In the genomic region with DNA sequence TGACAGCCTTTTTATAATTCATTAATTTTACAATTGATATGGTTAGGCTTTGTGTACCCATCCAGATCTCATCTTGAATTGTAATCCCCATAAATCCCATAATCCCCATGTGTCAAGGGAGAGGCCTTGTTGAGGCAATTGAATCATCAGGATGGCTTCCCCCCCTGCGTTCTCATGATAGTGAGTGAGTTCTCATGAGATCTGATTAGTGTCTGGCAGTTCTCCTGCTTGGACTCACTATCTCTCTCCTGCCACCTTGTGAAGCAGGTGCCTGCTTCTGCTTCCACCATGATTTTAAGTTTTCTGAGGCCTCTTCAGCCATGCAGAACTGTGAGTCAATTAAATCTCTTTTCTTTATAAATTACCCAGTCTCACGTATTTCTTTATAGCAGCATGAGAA, we compare ENCODE assay signal across 28 cellular contexts.
"Had no signal": no experiment of that assay in that cellular context is flagged by ENCODE, and none has a peak within 500 bp of the region (broad histone marks: within the 10 kb centered on the region; RNA-seq: fewer than 3 reads in every experiment).

No MANE protein-coding gene starts in this region.

- ATAC-seq: activated T-helper 17 cell treated with anti-CD3 and anti-CD28 coated beads, Interleukin-2, amount 50 U/mL, for 72 hours; K562; SK-N-SH treated with all-trans-retinoic acid at 6 μM for 48 hours had no signal

- DNase-seq: activated B cell treated with CpG ODN at 0.5 μM for 24 hours; activated CD4-positive, alpha-beta memory T cell treated with anti-CD3 and anti-CD28 coated beads, Interleukin-2, amount 10 ng/mL, durations not matched to agents 7 days and 5 days; activated CD4-positive, alpha-beta T cell treated with anti-CD3 and anti-CD28 coated beads for 1 hour; activated CD4-positive, alpha-beta T cell treated with anti-CD3 and anti-CD28 coated beads, Interleukin-2, amount 10 ng/mL, durations not matched to agents 7 days and 5 days; activated gamma-delta T cell; activated naive CD4-positive, alpha-beta T cell treated with anti-CD3 and anti-CD28 coated beads for 36 hours; activated T-cell treated with anti-CD3 and anti-CD28 coated beads for 4 hours; activated T-cell treated with anti-CD3 and anti-CD28 coated beads, Interleukin-2, amount 50 U/mL, for 48 hours; aorta; caudate nucleus; Karpas-422; MM.1S; NCI-H1105; NCI-H1436; NCI-H1694 treated with DMSO at 0.1 percent for 48 hours; NCI-H2029 treated with DMSO at 0.1 percent for 48 hours; NCI-H510A treated with DMSO at 0.1 percent for 48 hours; NCI-H748 treated with DMSO at 0.1 percent for 48 hours; Peyer's patch; Right ventricle myocardium superior had no signal

- H3K27me3 ChIP-seq: breast epithelium, Peyer's patch, SJCRH30 had no signal

- H3K4me1 ChIP-seq: breast epithelium, Peyer's patch, SJCRH30 had no signal

- H3K36me3 ChIP-seq: breast epithelium, Peyer's patch, SJCRH30 had no signal

- H3K9me3 Mint-ChIP-seq: activated B cell treated with CpG ODN at 0.5 μM for 24 hours; activated CD4-positive, alpha-beta memory T cell treated with anti-CD3 and anti-CD28 coated beads, Interleukin-2, amount 10 ng/mL, durations not matched to agents 7 days and 5 days; activated CD4-positive, alpha-beta T cell treated with anti-CD3 and anti-CD28 coated beads, Interleukin-2, amount 10 ng/mL, durations not matched to agents 7 days and 5 days; activated naive CD4-positive, alpha-beta T cell treated with anti-CD3 and anti-CD28 coated beads for 36 hours; T-helper 1 cell treated with Interleukin-12 subunit alpha and Interleukin-12 subunit beta and Interleukin-4 antibody, amounts not matched to agents 30 μg/mL and 1 μg/mL, for 36 hours had no signal

- H3K27ac ChIP-seq: breast epithelium, Peyer's patch, RWPE1, SJCRH30 had no signal

- H3K4me3 Mint-ChIP-seq: activated B cell treated with CpG ODN at 0.5 μM for 24 hours; activated CD4-positive, alpha-beta memory T cell treated with anti-CD3 and anti-CD28 coated beads, Interleukin-2, amount 10 ng/mL, durations not matched to agents 7 days and 5 days; activated CD4-positive, alpha-beta T cell treated with anti-CD3 and anti-CD28 coated beads, Interleukin-2, amount 10 ng/mL, durations not matched to agents 7 days and 5 days; activated naive CD4-positive, alpha-beta T cell treated with anti-CD3 and anti-CD28 coated beads for 36 hours; activated naive CD8-positive, alpha-beta T cell; activated T-helper 17 cell treated with anti-CD3 and anti-CD28 coated beads, Interleukin-2, amount 50 U/mL, for 72 hours; T-helper 1 cell treated with Interleukin-12 subunit alpha and Interleukin-12 subunit beta and Interleukin-4 antibody, amounts not matched to agents 30 μg/mL and 1 μg/mL, for 36 hours had no signal

- H3K4me3 ChIP-seq: breast epithelium, K562, Peyer's patch, SJCRH30 had no signal

- H3K9me3 ChIP-seq: breast epithelium, Peyer's patch, SJCRH30 had no signal

- H3K27me3 Mint-ChIP-seq: activated B cell treated with CpG ODN at 0.5 μM for 24 hours; activated CD4-positive, alpha-beta memory T cell treated with anti-CD3 and anti-CD28 coated beads, Interleukin-2, amount 10 ng/mL, durations not matched to agents 7 days and 5 days; activated CD4-positive, alpha-beta T cell treated with anti-CD3 and anti-CD28 coated beads, Interleukin-2, amount 10 ng/mL, durations not matched to agents 7 days and 5 days; activated naive CD8-positive, alpha-beta T cell; activated T-helper 17 cell treated with anti-CD3 and anti-CD28 coated beads, Interleukin-2, amount 50 U/mL, for 72 hours had no signal

- H3K27ac Mint-ChIP-seq: activated B cell treated with CpG ODN at 0.5 μM for 24 hours; activated CD4-positive, alpha-beta memory T cell treated with anti-CD3 and anti-CD28 coated beads, Interleukin-2, amount 10 ng/mL, durations not matched to agents 7 days and 5 days; activated CD4-positive, alpha-beta T cell treated with anti-CD3 and anti-CD28 coated beads, Interleukin-2, amount 10 ng/mL, durations not matched to agents 7 days and 5 days; activated naive CD4-positive, alpha-beta T cell treated with anti-CD3 and anti-CD28 coated beads for 36 hours; activated naive CD8-positive, alpha-beta T cell; activated T-helper 17 cell treated with anti-CD3 and anti-CD28 coated beads, Interleukin-2, amount 50 U/mL, for 72 hours; T-helper 1 cell treated with Interleukin-12 subunit alpha and Interleukin-12 subunit beta and Interleukin-4 antibody, amounts not matched to agents 30 μg/mL and 1 μg/mL, for 36 hours had no signal

- H3K4me1 Mint-ChIP-seq: activated B cell treated with CpG ODN at 0.5 μM for 24 hours; activated CD4-positive, alpha-beta memory T cell treated with anti-CD3 and anti-CD28 coated beads, Interleukin-2, amount 10 ng/mL, durations not matched to agents 7 days and 5 days; activated CD4-positive, alpha-beta T cell treated with anti-CD3 and anti-CD28 coated beads, Interleukin-2, amount 10 ng/mL, durations not matched to agents 7 days and 5 days; activated T-helper 17 cell treated with anti-CD3 and anti-CD28 coated beads, Interleukin-2, amount 50 U/mL, for 72 hours had no signal

- H3K36me3 Mint-ChIP-seq: activated naive CD8-positive, alpha-beta T cell had no signal
